Comparison of ENCODE assay signal across 8 cellular contexts in the genomic region with DNA sequence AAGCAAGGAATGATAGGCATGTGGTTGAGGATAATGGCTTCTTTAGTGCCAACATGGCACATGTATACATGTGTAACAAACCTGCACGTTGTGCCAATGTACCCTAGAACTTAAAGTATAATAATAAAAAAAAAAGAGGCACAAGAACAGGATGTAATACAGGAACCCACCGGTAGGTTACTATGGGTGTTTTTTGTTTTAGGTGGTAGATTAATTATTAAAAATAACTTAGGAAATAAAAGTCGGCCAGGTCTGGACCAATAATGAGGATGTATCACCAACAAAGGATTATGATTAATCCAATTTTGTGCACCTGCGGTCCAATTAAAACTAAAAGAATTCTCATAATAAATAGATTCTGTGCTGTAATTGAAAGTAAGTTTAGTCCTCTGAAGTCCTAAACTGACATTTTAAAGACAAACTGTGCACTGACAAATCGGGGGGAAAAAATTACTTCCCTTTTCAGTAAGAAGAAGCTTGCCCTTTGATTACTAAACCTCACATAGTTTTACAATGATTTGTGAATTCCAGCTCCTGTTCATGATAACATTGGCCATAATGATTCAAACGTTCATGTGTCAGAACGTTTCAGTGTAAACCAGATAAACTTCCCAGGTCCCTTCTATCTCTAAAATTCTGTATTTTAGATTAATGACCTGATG.
DNase-seq lines count a peak whose midpoint lies in the region; ATAC-seq, FAIRE-seq and TF ChIP-seq lines count a peak whose summit lies in the region.

No MANE protein-coding gene starts in this region.

- TF ChIP-seq CTCF in Calu3 (IDR thresholded peaks at IDR 0.05; ENCODE audit: unreplicated experiment) (no peak), D721Med (IDR thresholded peaks at IDR 0.05; ENCODE audit: insufficient read depth, missing control alignments) (no peak)

- H3K27ac Mint-ChIP-seq in Calu3 (ENCODE audit: unreplicated experiment) (no peak overlapping the region), naive B cell (peak overlapping the region in 4 of 6 donors; percentile 56 to 94 (median 58))
- H3K27ac Mint-ChIP-seq in activated naive CD8-positive, alpha-beta T cell treated with anti-CD3 and anti-CD28 coated beads for 36 hours = peak overlapping the region; percentile 39

- intact Hi-C loops in Calu3 (cut with micrococcal nuclease; ENCODE audit: unreplicated experiment) = loop anchor here (5.0 kb wide), 1 partner anchor 58 kb away; no protein-coding TSS in a partner anchor

- ATAC-seq in naive B cell (ENCODE audit: low read depth in 2 of 2) = no peak
- ATAC-seq in GM21737 (IDR thresholded peaks at IDR 0.05; ENCODE audit: unreplicated experiment) = no peak
- ATAC-seq in GM18511 (IDR thresholded peaks at IDR 0.05; ENCODE audit: unreplicated experiment) = no peak

- H3K4me3 Mint-ChIP-seq in Calu3 (ENCODE audit: low read depth, unreplicated experiment) (no peak overlapping the region), naive B cell (peak overlapping the region; percentile 59 to 92 (median 78))
- H3K4me3 Mint-ChIP-seq in activated naive CD8-positive, alpha-beta T cell treated with anti-CD3 and anti-CD28 coated beads for 36 hours = peak overlapping the region; percentile 42

- H3K36me3 Mint-ChIP-seq in Calu3 (ENCODE audit: insufficient read depth, unreplicated experiment) = no peaks in the 10 kb centered on the region
- H3K36me3 Mint-ChIP-seq in activated naive CD8-positive, alpha-beta T cell treated with anti-CD3 and anti-CD28 coated beads for 36 hours = no peaks in the 10 kb centered on the region
- H3K36me3 Mint-ChIP-seq in naive B cell = no peaks in the 10 kb centered on the region

- BruUV-seq in Calu3 (replicated peaks; lab: Mats Ljungman, UMichigan) = no TSS peak

- H3K9me3 Mint-ChIP-seq in Calu3 (ENCODE audit: low read depth, unreplicated experiment) (no peaks in the 10 kb centered on the region), naive B cell (no peaks in the 10 kb centered on the region)
- no peaks in the 10 kb centered on the region for H3K9me3 Mint-ChIP-seq in activated naive CD8-positive, alpha-beta T cell treated with anti-CD3 and anti-CD28 coated beads for 36 hours

- CTCF ChIA-PET in Calu3 (lab: Charles Lee) = no interaction called here

- DNase-seq in Calu3 (peak; percentile 25), HT-29 (ENCODE audit: low spot score) (peak; percentile 22), naive B cell (peak; percentile 7), D721Med (ENCODE audit: insufficient read length, low spot score) (no peak), NCI-H187 (lab: John Stamatoyannopoulos, UW) (no peak)
- DNase-seq in activated naive CD8-positive, alpha-beta T cell treated with anti-CD3 and anti-CD28 coated beads for 36 hours = no peak

- H3K27me3 Mint-ChIP-seq in Calu3 (ENCODE audit: unreplicated experiment) (no peaks in the 10 kb centered on the region), naive B cell (no peaks in the 10 kb centered on the region)
- peaks cover 9% of the 10 kb centered on the region for H3K27me3 Mint-ChIP-seq in activated naive CD8-positive, alpha-beta T cell treated with anti-CD3 and anti-CD28 coated beads for 36 hours

- FAIRE-seq in D721Med (lab: Jason Lieb, UNC) = no peak

- peaks cover 12% of the 10 kb centered on the region for H3K4me1 Mint-ChIP-seq in Calu3 (ENCODE audit: low read depth, unreplicated experiment)
- peaks cover 8% of the 10 kb centered on the region for H3K4me1 Mint-ChIP-seq in activated naive CD8-positive, alpha-beta T cell treated with anti-CD3 and anti-CD28 coated beads for 36 hours
- peaks cover 19 to 33% (median 24%) of the 10 kb centered on the region in 3 donors for H3K4me1 Mint-ChIP-seq in naive B cell

Comparison
In these comparisons a context has a peak if more than half of its experiments do, and no peak if none do; other contexts are left out.
1. DNase-seq: peak in Calu3 (single experiment), HT-29 (single experiment) and naive B cell (single experiment); none in activated naive CD8-positive, alpha-beta T cell treated with anti-CD3 and anti-CD28 coated beads for 36 hours (single experiment), D721Med (single experiment) and NCI-H187 (0 of 2).